In genomic region chr12:96061864-96062453, GRCh38 we compare ENCODE assay signal across 8 cellular contexts. TPM values are rescaled to one million over a fixed set of nuclear protein-coding genes. Genes with fewer than 3 reads are reported as not detected.
DNase-seq lines count a peak whose midpoint lies in the region; ATAC-seq and TF ChIP-seq lines count a peak whose summit lies in the region.

No MANE protein-coding gene starts in this region.

- H3K9me3 ChIP-seq in RWPE2 (ENCODE audit: severe bottlenecking) (no peaks in the 10 kb centered on the region), parathyroid adenoma (ENCODE audit: control insufficient read depth, low read length) (no peaks in the 10 kb centered on the region), upper lobe of right lung (no peaks in the 10 kb centered on the region)

- no peak overlapping the region for H3K4me2 ChIP-seq in KMS-11
- H3K4me2 ChIP-seq in parathyroid adenoma (ENCODE audit: low read length), result no peak overlapping the region

- intact Hi-C loops in upper lobe of right lung (cut with DNase I), result loop anchor here (5.0 kb wide), 2 partner anchors 155 to 455 kb away; no protein-coding TSS in a partner anchor

- H3K79me2 ChIP-seq in KMS-11 (ENCODE audit: insufficient read depth, low read depth) (no peaks in the 10 kb centered on the region), parathyroid adenoma (no peaks in the 10 kb centered on the region)

- ATAC-seq in GM21528 (IDR thresholded peaks at IDR 0.05; ENCODE audit: low FRiP score, unreplicated experiment) (peak; percentile 88), RWPE2 (ENCODE audit: low read depth) (peak; percentile 85), upper lobe of right lung (peak; percentile 95)

- H3K27ac ChIP-seq in KMS-11 (no peak overlapping the region), RWPE2 (ENCODE audit: poor library complexity, severe bottlenecking) (no peak overlapping the region), parathyroid adenoma (no peak overlapping the region), upper lobe of right lung (no peak overlapping the region)

- H3K4me1 ChIP-seq in KMS-11 (ENCODE audit: low read depth, poor library complexity, severe bottlenecking) (peaks cover 4% of the 10 kb centered on the region), RWPE2 (ENCODE audit: insufficient read depth, poor library complexity, severe bottlenecking) (no peaks in the 10 kb centered on the region), parathyroid adenoma (peaks cover 8% of the 10 kb centered on the region), upper lobe of right lung (no peaks in the 10 kb centered on the region)

- DNase-seq in DMS114 treated with DMSO at 0.1 percent for 48 hours (lab: John Stamatoyannopoulos, UW; ENCODE audit: unreplicated experiment) (peak; percentile 47), RWPE2 (ENCODE audit: low spot score) (no peak), germinal center (ENCODE audit: low spot score) (peak; percentile 83), upper lobe of right lung (no peak)
- peak; percentile 61 for DNase-seq in activated T-helper 9 cell treated with anti-CD3 and anti-CD28 coated beads, Interleukin-2, amount 50 U/mL, for 16 hours (ENCODE audit: low read depth)

- H4K20me1 ChIP-seq in KMS-11 (ENCODE audit: insufficient read depth), result no peaks in the 10 kb centered on the region

- no peak overlapping the region for H3K4me3 ChIP-seq in KMS-11 (IDR thresholded peaks at IDR 0.05; ENCODE audit: insufficient read depth, low read depth, low read length)
- H3K4me3 ChIP-seq in RWPE2 (ENCODE audit: severe bottlenecking), result no peak overlapping the region
- no peak overlapping the region for H3K4me3 ChIP-seq in parathyroid adenoma (ENCODE audit: low read depth, low read length)
- H3K4me3 ChIP-seq in upper lobe of right lung, result no peak overlapping the region

- TF ChIP-seq CTCF in KMS-11 (conservative IDR thresholded peaks at IDR 0.05; ENCODE audit: low read depth, low read length), result peak; percentile 74
- TF ChIP-seq CTCF in RWPE2 (IDR thresholded peaks at IDR 0.05; ENCODE audit: poor library complexity, severe bottlenecking), result peak; percentile 85
- TF ChIP-seq CTCF in parathyroid adenoma (IDR thresholded peaks at IDR 0.05), result peak; percentile 70
- TF ChIP-seq CTCF in upper lobe of right lung (IDR thresholded peaks at IDR 0.05), result peak; percentile 88

- peak overlapping the region; percentile 1; the same call in 1 of the 2 replicates for H2AFZ ChIP-seq in KMS-11 (ENCODE audit: low read depth)
- H2AFZ ChIP-seq in parathyroid adenoma, result peak overlapping the region; percentile 20

- no peak overlapping the region for H3K9ac ChIP-seq in KMS-11
- H3K9ac ChIP-seq in parathyroid adenoma, result no peak overlapping the region

- no peaks in the 10 kb centered on the region for H3K36me3 ChIP-seq in KMS-11 (ENCODE audit: insufficient read depth)
- no peaks in the 10 kb centered on the region for H3K36me3 ChIP-seq in RWPE2 (ENCODE audit: low read depth)
- H3K36me3 ChIP-seq in parathyroid adenoma (ENCODE audit: control insufficient read depth, insufficient read depth, low read length), result no peaks in the 10 kb centered on the region
- no peaks in the 10 kb centered on the region for H3K36me3 ChIP-seq in upper lobe of right lung

- H3K27me3 ChIP-seq in KMS-11 (ENCODE audit: insufficient read depth, low read depth), result no peaks in the 10 kb centered on the region
- no peaks in the 10 kb centered on the region for H3K27me3 ChIP-seq in RWPE2 (ENCODE audit: insufficient read depth, poor library complexity, severe bottlenecking)
- H3K27me3 ChIP-seq in parathyroid adenoma (ENCODE audit: control insufficient read depth, insufficient read depth, low read length), result no peaks in the 10 kb centered on the region
- no peaks in the 10 kb centered on the region for H3K27me3 ChIP-seq in upper lobe of right lung

RNA-seq across cellular contexts. Expression of gene LTA4H, which starts 26.6 kb away (rescaled TPM):
- total RNA-seq in upper lobe of right lung, result 314 TPM

Comparison
In these comparisons a context has a peak if more than half of its experiments do, and no peak if none do; other contexts are left out.
1. DNase-seq: peak in DMS114 treated with DMSO at 0.1 percent for 48 hours (single experiment), activated T-helper 9 cell treated with anti-CD3 and anti-CD28 coated beads, Interleukin-2, amount 50 U/mL, for 16 hours (single experiment) and germinal center (single experiment); none in RWPE2 (single experiment) and upper lobe of right lung (single experiment).
2. Peak in every context shown above with its lines, with median percentiles within 50 percentile points of each other: ATAC-seq and CTCF ChIP-seq.